In genomic region chr9:87556821-87557220, GRCh38 we compare ENCODE assay signal across 1 cellular context.
A peak's percentile ranks its signal among the peaks of the same experiment; 100 is the strongest.
TF ChIP-seq lines count a peak whose summit lies in the region.

No MANE protein-coding gene starts in this region.

TF ChIP-seq in HepG2, 621 proteins besides CTCF, POLR2A, EP300 and RAD21 (continued from another document):
- TF ChIP-seq, protein P1, sequence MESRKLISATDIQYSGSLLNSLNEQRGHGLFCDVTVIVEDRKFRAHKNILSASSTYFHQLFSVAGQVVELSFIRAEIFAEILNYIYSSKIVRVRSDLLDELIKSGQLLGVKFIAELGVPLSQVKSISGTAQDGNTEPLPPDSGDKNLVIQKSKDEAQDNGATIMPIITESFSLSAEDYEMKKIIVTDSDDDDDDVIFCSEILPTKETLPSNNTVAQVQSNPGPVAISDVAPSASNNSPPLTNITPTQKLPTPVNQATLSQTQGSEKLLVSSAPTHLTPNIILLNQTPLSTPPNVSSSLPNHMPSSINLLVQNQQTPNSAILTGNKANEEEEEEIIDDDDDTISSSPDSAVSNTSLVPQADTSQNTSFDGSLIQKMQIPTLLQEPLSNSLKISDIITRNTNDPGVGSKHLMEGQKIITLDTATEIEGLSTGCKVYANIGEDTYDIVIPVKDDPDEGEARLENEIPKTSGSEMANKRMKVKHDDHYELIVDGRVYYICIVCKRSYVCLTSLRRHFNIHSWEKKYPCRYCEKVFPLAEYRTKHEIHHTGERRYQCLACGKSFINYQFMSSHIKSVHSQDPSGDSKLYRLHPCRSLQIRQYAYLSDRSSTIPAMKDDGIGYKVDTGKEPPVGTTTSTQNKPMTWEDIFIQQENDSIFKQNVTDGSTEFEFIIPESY (CRISPR knock-in tag; IDR thresholded peaks at IDR 0.05): 0 out of 2 replicates have a peak, but pooled peaks have one; percentile 45
- TF ChIP-seq, protein P2, sequence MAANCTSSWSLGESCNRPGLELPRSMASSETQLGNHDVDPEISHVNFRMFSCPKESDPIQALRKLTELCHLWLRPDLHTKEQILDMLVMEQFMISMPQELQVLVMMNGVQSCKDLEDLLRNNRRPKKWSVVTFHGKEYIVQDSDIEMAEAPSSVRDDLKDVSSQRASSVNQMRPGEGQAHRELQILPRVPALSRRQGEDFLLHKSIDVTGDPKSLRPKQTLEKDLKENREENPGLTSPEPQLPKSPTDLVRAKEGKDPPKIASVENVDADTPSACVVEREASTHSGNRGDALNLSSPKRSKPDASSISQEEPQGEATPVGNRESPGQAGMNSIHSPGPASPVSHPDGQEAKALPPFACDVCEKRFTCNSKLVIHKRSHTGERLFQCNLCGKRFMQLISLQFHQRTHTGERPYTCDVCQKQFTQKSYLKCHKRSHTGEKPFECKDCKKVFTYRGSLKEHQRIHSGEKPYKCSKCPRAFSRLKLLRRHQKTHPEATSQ (CRISPR knock-in tag; IDR thresholded peaks at IDR 0.05; ENCODE audit: borderline replicate concordance): no peak
- TF ChIP-seq ZSCAN9 (CRISPR knock-in tag; IDR thresholded peaks at IDR 0.05; ENCODE audit: borderline replicate concordance): no peak
- TF ChIP-seq PTBP1 (IDR thresholded peaks at IDR 0.05; ENCODE audit: low read depth, low read length, poor library complexity, severe bottlenecking): no peak
